ENCODE assay signal across 8 cellular contexts in the genomic region with DNA sequence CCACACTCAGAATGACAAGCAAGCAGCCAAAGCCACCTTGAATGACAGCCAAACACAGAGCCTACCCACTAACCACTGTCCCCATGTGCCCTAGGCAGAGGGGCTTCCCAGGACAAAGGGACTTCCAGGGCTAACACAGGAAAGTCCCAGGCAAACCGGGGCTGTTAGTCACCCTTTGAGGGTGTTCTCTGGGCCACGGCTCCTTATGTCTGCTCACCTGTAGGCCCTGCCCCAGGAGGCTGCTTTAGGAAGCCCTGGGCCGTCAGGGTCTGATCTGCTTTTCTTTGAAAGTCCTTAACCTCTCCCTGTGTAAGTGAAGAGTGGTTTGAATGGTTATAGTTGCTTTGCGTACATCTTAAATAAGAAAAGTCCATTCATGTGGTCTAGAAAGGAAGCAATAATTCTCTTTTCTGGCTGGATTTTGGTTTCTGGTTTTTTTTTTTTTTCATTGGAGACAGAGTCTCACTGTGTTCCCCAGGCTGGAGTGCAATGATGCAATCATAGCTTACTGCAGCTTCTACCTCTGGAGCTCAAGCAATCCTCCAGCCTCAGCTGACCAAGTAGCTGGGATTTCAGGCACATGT.
DNase-seq lines count a peak whose midpoint lies in the region; ATAC-seq and TF ChIP-seq lines count a peak whose summit lies in the region.

No MANE protein-coding gene starts in this region.

- no peaks in the 10 kb centered on the region for H4K20me1 ChIP-seq in osteoblast (ENCODE audit: insufficient read depth, low read length)

- H3K27me3 ChIP-seq in osteoblast (ENCODE audit: insufficient read depth, low read length) (no peaks in the 10 kb centered on the region), tibial nerve (no peaks in the 10 kb centered on the region), tibial artery (no peaks in the 10 kb centered on the region)

- H3K27ac ChIP-seq in osteoblast (ENCODE audit: low read depth, low read length) = no peak overlapping the region
- peak overlapping the region in 1 of 4 donors; percentile 40 for H3K27ac ChIP-seq in tibial nerve
- peak overlapping the region in 1 of 2 donors; percentile 8 for H3K27ac ChIP-seq in tibial artery

- H3K36me3 ChIP-seq in osteoblast (ENCODE audit: insufficient read depth, low read length) = no peaks in the 10 kb centered on the region
- no peaks in the 10 kb centered on the region for H3K36me3 ChIP-seq in tibial nerve
- H3K36me3 ChIP-seq in tibial artery = no peaks in the 10 kb centered on the region

- no peak overlapping the region for H3K27ac Mint-ChIP-seq in T-helper 17 cell

- H3K4me1 ChIP-seq in osteoblast (ENCODE audit: insufficient read depth, low read length) (peaks cover 43% of the 10 kb centered on the region), tibial nerve (peaks cover 0 to 11% (median 0%) of the 10 kb centered on the region in 4 donors), tibial artery (peaks cover 0 to 23% (median 15%) of the 10 kb centered on the region in 4 donors)

- H3K36me3 Mint-ChIP-seq in T-helper 17 cell (ENCODE audit: low read depth) = no peaks in the 10 kb centered on the region

- no peak overlapping the region for H3K4me3 Mint-ChIP-seq in T-helper 17 cell

- intact Hi-C loops in tibial artery (cut with DNase I; ENCODE audit: low total_unique reads) = no loop called here

- 28 to 56% methylated on average over 4 of the region's 4 CpGs for WGBS in tibial nerve, 2 donors

- no peak for TF ChIP-seq EP300 in tibial nerve (IDR thresholded peaks at IDR 0.05)

- no peaks in the 10 kb centered on the region for H3K9me3 ChIP-seq in T-helper 17 cell (ENCODE audit: control insufficient read depth, low read length, poor library complexity, severe bottlenecking)
- no peaks in the 10 kb centered on the region for H3K9me3 ChIP-seq in osteoblast (ENCODE audit: low read depth, low read length)
- H3K9me3 ChIP-seq in tibial nerve = no peaks in the 10 kb centered on the region
- H3K9me3 ChIP-seq in tibial artery = no peaks in the 10 kb centered on the region

- no peak for DNase-seq in T-helper 17 cell
- DNase-seq in osteoblast (ENCODE audit: insufficient read length, low spot score, missing footprints) = no peak
- no peak for DNase-seq in NCI-H82 treated with DMSO at 0.1 percent for 48 hours (lab: John Stamatoyannopoulos, UW; ENCODE audit: unreplicated experiment)
- DNase-seq in tibial nerve (ENCODE audit: low spot score in 2 of 2) = no peak
- no peak for DNase-seq in DMS 273 treated with DMSO at 0.1 percent for 48 hours (lab: John Stamatoyannopoulos, UW)
- no peak for DNase-seq in tibial artery

- H3K27me3 Mint-ChIP-seq in T-helper 17 cell = peaks cover 36% of the 10 kb centered on the region

- no peak for TF ChIP-seq CTCF in osteoblast (IDR thresholded peaks at IDR 0.05; ENCODE audit: extremely low read depth, low read depth, low read length)
- no peak for TF ChIP-seq CTCF in tibial nerve (IDR thresholded peaks at IDR 0.05)
- TF ChIP-seq CTCF in tibial artery (IDR thresholded peaks at IDR 0.05) = no peak

- H3K4me3 ChIP-seq in osteoblast (ENCODE audit: insufficient read depth, low read length) = no peak overlapping the region
- no peak overlapping the region for H3K4me3 ChIP-seq in tibial nerve
- H3K4me3 ChIP-seq in tibial artery = no peak overlapping the region

- TF ChIP-seq POLR2A in tibial nerve (IDR thresholded peaks at IDR 0.05) = no peak

- no peaks in the 10 kb centered on the region for H3K79me2 ChIP-seq in osteoblast (ENCODE audit: insufficient read depth, low read length)

- H3K4me2 ChIP-seq in osteoblast (ENCODE audit: insufficient read depth, low read length) = no peak overlapping the region

- no peaks in the 10 kb centered on the region for H3K4me1 Mint-ChIP-seq in T-helper 17 cell

- ATAC-seq in GM19025 (IDR thresholded peaks at IDR 0.05; ENCODE audit: low read depth, unreplicated experiment) (peak; percentile 74), HG02610 (IDR thresholded peaks at IDR 0.05; ENCODE audit: unreplicated experiment) (peak; percentile 88), T-helper 17 cell (peak; percentile 40)

- peak overlapping the region; percentile 33 for H2AFZ ChIP-seq in osteoblast (ENCODE audit: low read length)
